13 cellular contexts compared by ENCODE assay signal in genomic region chr11:3826721-3827120, GRCh38. TPM values are rescaled to one million over a fixed set of nuclear protein-coding genes. Genes with fewer than 3 reads are reported as not detected.
DNase-seq lines count a peak whose midpoint lies in the region; ATAC-seq and TF ChIP-seq lines count a peak whose summit lies in the region.
"Had no signal": no experiment of that assay in that cellular context is flagged by ENCODE, and none has a peak within 500 bp of the region (broad histone marks: within the 10 kb centered on the region; RNA-seq: fewer than 3 reads in every experiment).

No MANE protein-coding gene starts in this region.

- intact Hi-C loops in mammary epithelial cell (cut with micrococcal nuclease), result no loop called here
- intact Hi-C loops in left ventricle myocardium superior (cut with micrococcal nuclease), result no loop called here
- intact Hi-C loops in lower leg skin (cut with DNase I; ENCODE audit: low total_unique reads), result no loop called here

- BruUV-seq in mammary epithelial cell (replicated peaks; lab: Mats Ljungman, UMichigan), result no TSS peak

- H3K27me3 ChIP-seq in mammary epithelial cell (ENCODE audit: insufficient read depth, low read length), result no peaks in the 10 kb centered on the region
- H3K27me3 ChIP-seq: breast epithelium had no signal

- peaks cover 40% of the 10 kb centered on the region for H3K79me2 ChIP-seq in mammary epithelial cell (ENCODE audit: insufficient read depth, low read length)

- peaks cover 13% of the 10 kb centered on the region for H3K36me3 Mint-ChIP-seq in activated naive CD4-positive, alpha-beta T cell treated with anti-CD3 and anti-CD28 coated beads, Interleukin-2, amount 50 U/mL, for 24 hours
- H3K36me3 Mint-ChIP-seq in central memory CD8-positive, alpha-beta T cell (ENCODE audit: insufficient read depth), result peaks cover 49% of the 10 kb centered on the region

- H3K9me3 ChIP-seq in mammary epithelial cell (replicated peaks; ENCODE audit: insufficient read depth, low read length), result no peaks in the 10 kb centered on the region
- H3K9me3 ChIP-seq: breast epithelium had no signal

- H3K4me1 Mint-ChIP-seq in activated naive CD4-positive, alpha-beta T cell treated with anti-CD3 and anti-CD28 coated beads, Interleukin-2, amount 50 U/mL, for 24 hours, result peaks cover 64% of the 10 kb centered on the region
- H3K4me1 Mint-ChIP-seq in central memory CD8-positive, alpha-beta T cell, result peaks cover 45% of the 10 kb centered on the region

- H3K4me3 Mint-ChIP-seq in activated naive CD4-positive, alpha-beta T cell treated with anti-CD3 and anti-CD28 coated beads, Interleukin-2, amount 50 U/mL, for 24 hours, result no peak overlapping the region
- no peak overlapping the region for H3K4me3 Mint-ChIP-seq in central memory CD8-positive, alpha-beta T cell
- H3K4me3 Mint-ChIP-seq: type B pancreatic cell had no signal

- H3K4me2 ChIP-seq in mammary epithelial cell (ENCODE audit: insufficient read depth, low read depth, low read length), result no peak overlapping the region

- H4K20me1 ChIP-seq in mammary epithelial cell (ENCODE audit: insufficient read depth, low read length), result no peaks in the 10 kb centered on the region

- H3K27ac Mint-ChIP-seq in activated naive CD4-positive, alpha-beta T cell treated with anti-CD3 and anti-CD28 coated beads, Interleukin-2, amount 50 U/mL, for 24 hours, result peak overlapping the region; percentile 77
- peak overlapping the region; percentile 69 for H3K27ac Mint-ChIP-seq in central memory CD8-positive, alpha-beta T cell (ENCODE audit: low read depth)
- H3K27ac Mint-ChIP-seq: type B pancreatic cell had no signal

- H2AFZ ChIP-seq in mammary epithelial cell (ENCODE audit: low read depth, low read length), result no peak overlapping the region

- no peak for TF ChIP-seq CTCF in mammary epithelial cell (conservative IDR thresholded peaks at IDR 0.05 in 1 of 2, IDR thresholded peaks at IDR 0.05 in 1 of 2; ENCODE audit: extremely low read depth in 1 of 2, insufficient read depth in 1 of 2, low read depth in 1 of 2, low read length in 2 of 2)
- TF ChIP-seq CTCF in lower leg skin (IDR thresholded peaks at IDR 0.05), result no peak

- CTCF ChIA-PET in mammary epithelial cell (lab: Charles Lee; ENCODE audit: low non-redundant PET), result no interaction called here

- H3K27me3 Mint-ChIP-seq in activated naive CD4-positive, alpha-beta T cell treated with anti-CD3 and anti-CD28 coated beads, Interleukin-2, amount 50 U/mL, for 24 hours, result no peaks in the 10 kb centered on the region
- H3K27me3 Mint-ChIP-seq in central memory CD8-positive, alpha-beta T cell, result no peaks in the 10 kb centered on the region
- H3K27me3 Mint-ChIP-seq: type B pancreatic cell had no signal

- TF ChIP-seq POLR2A in lower leg skin (IDR thresholded peaks at IDR 0.05), result no peak

- H3K27ac ChIP-seq in temporal lobe (ENCODE audit: low read depth, low read length) (peak overlapping the region; percentile 100), mammary epithelial cell (ENCODE audit: insufficient read depth, low read depth, low read length) (no peak overlapping the region)
- H3K27ac ChIP-seq: breast epithelium had no signal

- no CpG with 5 or more reads among the region's 3 CpGs for WGBS in mammary epithelial cell (ENCODE audit: low coverage, missing lambda C conversion rate)
- 95 to 98% methylated on average over 3 of the region's 3 CpGs for WGBS in lower leg skin, 2 donors

- DNase-seq in activated naive CD4-positive, alpha-beta T cell treated with Interleukin-2 at 50 U/mL for 16 hours, result no peak
- DNase-seq in central memory CD8-positive, alpha-beta T cell (ENCODE audit: low spot score in 2 of 2), result no peak
- DNase-seq in middle frontal gyrus (ENCODE audit: extremely low spot score, low spot score) (peak; percentile 60), mammary epithelial cell (no peak), left ventricle myocardium superior (no peak), lower leg skin (ENCODE audit: low spot score in 2 of 2) (no peak)
- DNase-seq: NCI-H1417, NCI-H446 treated with DMSO at 0.1 percent for 48 hours had no signal

- peaks cover 8% of the 10 kb centered on the region for H3K4me1 ChIP-seq in mammary epithelial cell (ENCODE audit: insufficient read depth, low read length)
- H3K4me1 ChIP-seq: breast epithelium had no signal

- no peaks in the 10 kb centered on the region for H3K9me3 Mint-ChIP-seq in activated naive CD4-positive, alpha-beta T cell treated with anti-CD3 and anti-CD28 coated beads, Interleukin-2, amount 50 U/mL, for 24 hours
- H3K9me3 Mint-ChIP-seq in central memory CD8-positive, alpha-beta T cell, result no peaks in the 10 kb centered on the region
- H3K9me3 Mint-ChIP-seq: type B pancreatic cell had no signal

- no peak overlapping the region for H3K4me3 ChIP-seq in mammary epithelial cell (replicated peaks in 1 of 3; ENCODE audit: insufficient read depth in 1 of 3, low read depth in 2 of 3, low read length in 3 of 3)
- no peak overlapping the region for H3K4me3 ChIP-seq in lower leg skin (ENCODE audit: low read depth, poor library complexity, severe bottlenecking)
- H3K4me3 ChIP-seq: breast epithelium had no signal

- H3K9ac ChIP-seq in mammary epithelial cell (ENCODE audit: insufficient read depth, low read length), result no peak overlapping the region

- ATAC-seq in central memory CD8-positive, alpha-beta T cell (replicated peaks; ENCODE audit: extremely low read depth, poor library complexity, severe bottlenecking), result no peak
- no peak for ATAC-seq in left ventricle myocardium superior
- ATAC-seq: left lobe of liver had no signal

- peaks cover 11% of the 10 kb centered on the region for H3K36me3 ChIP-seq in mammary epithelial cell (ENCODE audit: insufficient read depth, low read length)
- H3K36me3 ChIP-seq: breast epithelium had no signal

- dilution Hi-C loops in mammary epithelial cell (cut with HindIII; ENCODE audit: low sequenced_read_pairs), result no loop called here

- in situ Hi-C loops in mammary epithelial cell (cut with MboI; ENCODE audit: low sequenced_read_pairs in 2 of 2), result no loop called here

RNA-seq across cellular contexts. Expression of gene RHOG, which starts 14.0 kb away (rescaled TPM):
- total RNA-seq in temporal lobe (1.5 TPM), mammary epithelial cell (10 to 100 TPM; 11.5 to 61.4 TPM), left ventricle myocardium superior (18.6 TPM), lower leg skin (10 to 100 TPM; 57.0 to 75.9 (median 64.0) TPM)
- polyA plus RNA-seq in mammary epithelial cell, result 92.3 TPM
- polyA minus RNA-seq in mammary epithelial cell, result 107 TPM

RNA-seq across cellular contexts. Expression of gene PGAP2, which starts 18.4 kb away (rescaled TPM):
- total RNA-seq in temporal lobe (9.3 TPM), mammary epithelial cell (10 to 100 TPM; 20.3 to 36.4 TPM), left ventricle myocardium superior (19.6 TPM), lower leg skin (10 to 100 TPM; 45.6 to 59.6 (median 51.9) TPM)
- 45.2 TPM for polyA plus RNA-seq in mammary epithelial cell
- polyA minus RNA-seq in mammary epithelial cell, result 74.2 TPM

RNA-seq across cellular contexts. Expression of gene STIM1, which starts 28.7 kb away (rescaled TPM):
- total RNA-seq in temporal lobe (11.8 TPM), mammary epithelial cell (10 to 100 TPM; 57.0 to 74.0 TPM), left ventricle myocardium superior (17.0 TPM), lower leg skin (10 to 100 TPM; 43.7 to 75.9 (median 64.9) TPM)
- polyA plus RNA-seq in mammary epithelial cell, result 45.2 TPM
- polyA minus RNA-seq in mammary epithelial cell, result 74.4 TPM

RNA-seq across cellular contexts. Expression of gene NUP98, which starts 29.4 kb away (rescaled TPM):
- total RNA-seq in temporal lobe (56.3 TPM), mammary epithelial cell (100 to 1,000 TPM in 1 of 2 donors, 10 to 100 TPM in 1; 73.6 to 108 TPM), left ventricle myocardium superior (40.3 TPM), lower leg skin (100 to 1,000 TPM in 2 of 4 donors, 10 to 100 TPM in 2; 65.4 to 220 (median 97.9) TPM)
- 105 TPM for polyA plus RNA-seq in mammary epithelial cell
- polyA minus RNA-seq in mammary epithelial cell, result 493 TPM
